In the genomic region with DNA sequence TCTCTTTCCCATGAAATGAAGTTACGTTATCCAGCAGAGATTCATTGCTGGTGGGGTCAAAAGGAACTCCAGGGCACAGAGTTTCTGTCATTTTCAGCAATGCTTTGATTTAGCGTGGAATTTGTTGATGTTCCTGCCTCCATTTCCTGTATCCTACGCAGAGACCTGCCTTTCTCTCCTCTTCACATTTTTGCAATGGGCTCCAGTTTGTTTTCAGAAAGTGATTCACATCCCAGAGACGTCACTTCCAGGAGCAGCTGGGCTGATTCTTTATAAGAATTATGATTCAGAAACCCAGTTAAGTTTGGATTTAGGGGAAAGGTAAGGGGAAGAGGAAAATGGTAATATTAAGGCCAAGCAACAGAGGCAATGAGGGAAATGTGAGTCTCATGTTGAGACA, we compare ENCODE assay signal across 23 cellular contexts. TPM values are rescaled to one million over a fixed set of nuclear protein-coding genes. Genes with fewer than 3 reads are reported as not detected.
DNase-seq lines count a peak whose midpoint lies in the region; FAIRE-seq and TF ChIP-seq lines count a peak whose summit lies in the region.
"Had no signal": no experiment of that assay in that cellular context is flagged by ENCODE, and none has a peak within 500 bp of the region (broad histone marks: within the 10 kb centered on the region; RNA-seq: fewer than 3 reads in every experiment).

No MANE protein-coding gene starts in this region.

- no peaks in the 10 kb centered on the region for H3K9me1 ChIP-seq in endothelial cell of umbilical vein (replicated peaks; ENCODE audit: control insufficient read depth, extremely low read depth, insufficient read depth, low read length)

- 38 to 60% (median 49%) methylated on average over 4 of the region's 4 CpGs for WGBS in ovary, 3 donors

- intact Hi-C loops in endothelial cell of umbilical vein (cut with micrococcal nuclease): loop anchor here (1.0 to 5.0 kb wide), 3 partner anchors 40 to 105 kb away; a partner anchor contains a TSS
- intact Hi-C loops in ovary (cut with DNase I): no loop called here
- intact Hi-C loops in activated T-helper 1 cell treated with anti-CD3 and anti-CD28 coated beads, Interleukin-12 subunit alpha, Interleukin-12 subunit beta, Interleukin-2, Interleukin-4 antibody, amounts not matched to agents 30 ng/mL and 10 ng/mL and 1 ng/mL, durations not matched to agents 14 hours and 24 hours and 36 hours (cut with micrococcal nuclease): no loop called here

- H3K27me3 Mint-ChIP-seq in activated T-helper 1 cell treated with anti-CD3 and anti-CD28 coated beads, Interleukin-12 subunit alpha, Interleukin-12 subunit beta, Interleukin-2, Interleukin-4 antibody, amounts not matched to agents 30 ng/mL and 10 ng/mL and 1 ng/mL, durations not matched to agents 14 hours and 24 hours and 36 hours (ENCODE audit: insufficient read depth): peaks cover 7% of the 10 kb centered on the region
- H3K27me3 Mint-ChIP-seq: CD8-positive, alpha-beta memory T cell had no signal

- H3K9ac ChIP-seq in Loucy (ENCODE audit: low read depth, low read length, poor library complexity, severe bottlenecking): no peak overlapping the region
- H3K9ac ChIP-seq in endothelial cell of umbilical vein (replicated peaks; ENCODE audit: extremely low read depth, insufficient read depth, low read length): peak overlapping the region; percentile 35

- TF ChIP-seq EP300 in ovary (IDR thresholded peaks at IDR 0.05): no peak

- peaks cover 10% of the 10 kb centered on the region for H3K9me3 Mint-ChIP-seq in activated T-helper 1 cell treated with anti-CD3 and anti-CD28 coated beads, Interleukin-12 subunit alpha, Interleukin-12 subunit beta, Interleukin-2, Interleukin-4 antibody, amounts not matched to agents 30 ng/mL and 10 ng/mL and 1 ng/mL, durations not matched to agents 14 hours and 24 hours and 36 hours
- H3K9me3 Mint-ChIP-seq: CD8-positive, alpha-beta memory T cell; neural crest cell had no signal

- no peak overlapping the region for H3K4me3 Mint-ChIP-seq in activated T-helper 1 cell treated with anti-CD3 and anti-CD28 coated beads, Interleukin-12 subunit alpha, Interleukin-12 subunit beta, Interleukin-2, Interleukin-4 antibody, amounts not matched to agents 30 ng/mL and 10 ng/mL and 1 ng/mL, durations not matched to agents 14 hours and 24 hours and 36 hours
- H3K4me3 Mint-ChIP-seq: CD8-positive, alpha-beta memory T cell; neural crest cell had no signal

- no TSS peak for BruUV-seq in endothelial cell of umbilical vein (replicated peaks; lab: Mats Ljungman, UMichigan)

- H3K4me2 ChIP-seq in Loucy (ENCODE audit: low read depth, low read length, poor library complexity, severe bottlenecking): no peak overlapping the region
- peak overlapping the region; percentile 34 for H3K4me2 ChIP-seq in endothelial cell of umbilical vein (ENCODE audit: insufficient read depth, low read length)
- H3K4me2 ChIP-seq: A549 had no signal

- TF ChIP-seq CTCF in Loucy (conservative IDR thresholded peaks at IDR 0.05; ENCODE audit: low read length) (no peak), endothelial cell of umbilical vein (IDR thresholded peaks at IDR 0.05; ENCODE audit: extremely low read depth in 1 of 2, insufficient read depth in 1 of 2, low read depth in 1 of 2, low read length in 2 of 2) (no peak), ovary (IDR thresholded peaks at IDR 0.05) (no peak)

- H3K4me3 ChIP-seq in Loucy (ENCODE audit: low read length, poor library complexity, severe bottlenecking): no peak overlapping the region
- peak overlapping the region in 1 of 3 experiments; percentile 2 for H3K4me3 ChIP-seq in endothelial cell of umbilical vein (replicated peaks in 1 of 3; ENCODE audit: insufficient read depth in 1 of 3, low read depth in 1 of 3, low read length in 3 of 3)
- no peak overlapping the region for H3K4me3 ChIP-seq in ovary
- H3K4me3 ChIP-seq: A549, coronary artery, GM12878, MG63 had no signal

- H3K36me3 ChIP-seq in Loucy (ENCODE audit: insufficient read depth, low read length): no peaks in the 10 kb centered on the region
- no peaks in the 10 kb centered on the region for H3K36me3 ChIP-seq in endothelial cell of umbilical vein (ENCODE audit: control insufficient read depth in 2 of 2, extremely low read depth in 1 of 2, insufficient read depth in 2 of 2, low read length in 2 of 2)
- H3K36me3 ChIP-seq in ovary: no peaks in the 10 kb centered on the region
- H3K36me3 ChIP-seq: MG63 had no signal

- H3K9me2 ChIP-seq in Loucy (replicated peaks; ENCODE audit: low read depth, low read length): no peaks in the 10 kb centered on the region

- H3K4me1 ChIP-seq in Loucy (ENCODE audit: insufficient read depth, low read length, poor library complexity, severe bottlenecking): no peaks in the 10 kb centered on the region
- peaks cover 31% of the 10 kb centered on the region for H3K4me1 ChIP-seq in endothelial cell of umbilical vein (ENCODE audit: control insufficient read depth, extremely low read depth, insufficient read depth, low read length)
- no peaks in the 10 kb centered on the region for H3K4me1 ChIP-seq in ovary (ENCODE audit: insufficient read depth)
- H3K4me1 ChIP-seq: A549 had no signal

- H3K79me2 ChIP-seq in Loucy (ENCODE audit: insufficient read depth, low read length) (no peaks in the 10 kb centered on the region), endothelial cell of umbilical vein (ENCODE audit: control insufficient read depth, insufficient read depth, low read length) (no peaks in the 10 kb centered on the region)

- H3K27ac ChIP-seq in endothelial cell of umbilical vein (ENCODE audit: insufficient read depth, low read depth, low read length) (peak overlapping the region; percentile 81), ovary (no peak overlapping the region)
- H3K27ac ChIP-seq: A549, coronary artery had no signal

- CTCF ChIA-PET in endothelial cell of umbilical vein (lab: Charles Lee): interaction anchor here (1.2 to 1.4 kb wide), 2 partner anchors 88 to 101 kb away, joined by 3 to 5 read pairs; no protein-coding TSS in a partner anchor

- H3K36me3 Mint-ChIP-seq in activated T-helper 1 cell treated with anti-CD3 and anti-CD28 coated beads, Interleukin-12 subunit alpha, Interleukin-12 subunit beta, Interleukin-2, Interleukin-4 antibody, amounts not matched to agents 30 ng/mL and 10 ng/mL and 1 ng/mL, durations not matched to agents 14 hours and 24 hours and 36 hours (ENCODE audit: low read depth): no peaks in the 10 kb centered on the region

- no peaks in the 10 kb centered on the region for H3F3A ChIP-seq in Loucy (ENCODE audit: low read depth)

- H3K27ac Mint-ChIP-seq in activated T-helper 1 cell treated with anti-CD3 and anti-CD28 coated beads, Interleukin-12 subunit alpha, Interleukin-12 subunit beta, Interleukin-2, Interleukin-4 antibody, amounts not matched to agents 30 ng/mL and 10 ng/mL and 1 ng/mL, durations not matched to agents 14 hours and 24 hours and 36 hours: no peak overlapping the region

- POLR2A ChIA-PET in endothelial cell of umbilical vein (lab: Charles Lee): no interaction called here

- H3K27me3 ChIP-seq in Loucy (ENCODE audit: insufficient read depth, low read length, poor library complexity, severe bottlenecking) (no peaks in the 10 kb centered on the region), endothelial cell of umbilical vein (ENCODE audit: control insufficient read depth in 2 of 2, insufficient read depth in 2 of 2, low read length in 2 of 2) (no peaks in the 10 kb centered on the region), ovary (no peaks in the 10 kb centered on the region)
- H3K27me3 ChIP-seq: MG63 had no signal

- peak; percentile 70 for FAIRE-seq in endothelial cell of umbilical vein (lab: Jason Lieb, UNC)
- FAIRE-seq: A549, GM12878 had no signal

- TF ChIP-seq POLR2A in endothelial cell of umbilical vein (IDR thresholded peaks at IDR 0.05; ENCODE audit: low read depth, low read length): no peak
- TF ChIP-seq POLR2A in ovary (IDR thresholded peaks at IDR 0.05): no peak

- H3K9me3 ChIP-seq in Loucy (ENCODE audit: insufficient read depth, low read depth, low read length) (no peaks in the 10 kb centered on the region), endothelial cell of umbilical vein (replicated peaks; ENCODE audit: control insufficient read depth, insufficient read depth, low read length) (no peaks in the 10 kb centered on the region), ovary (no peaks in the 10 kb centered on the region)
- H3K9me3 ChIP-seq: MG63 had no signal

- DNase-seq in AG08395 (ENCODE audit: low spot score) (peak; percentile 10), endothelial cell of umbilical vein (ENCODE audit: low read depth, low spot score) (peak; percentile 82), lung microvascular endothelial cell (ENCODE audit: low read depth in 2 of 2) (peak; percentile 91 to 93), ovary (no peak)
- DNase-seq in stimulated activated CD4-positive, alpha-beta T cell treated with anti-CD3 and anti-CD28 coated beads, Interleukin-4, amount 100 ng/mL, for 24 hours: no peak
- no peak for DNase-seq in activated T-helper 1 cell treated with anti-CD3 and anti-CD28 coated beads, Interleukin-12 subunit alpha, Interleukin-12 subunit beta, Interleukin-2, Interleukin-4 antibody, amounts not matched to agents 30 ng/mL and 10 ng/mL and 1 ng/mL, durations not matched to agents 14 hours and 24 hours and 36 hours (ENCODE audit: low spot score)
- DNase-seq in activated naive CD4-positive, alpha-beta T cell treated with anti-CD3 and anti-CD28 coated beads, Interleukin-2, amount 50 U/mL, for 16 hours: no peak
- DNase-seq: activated effector memory CD4-positive, alpha-beta T cell treated with anti-CD3 and anti-CD28 coated beads, Interleukin-2, amount 50 U/mL, for 16 hours; anterior cingulate cortex; CD8-positive, alpha-beta memory T cell; hypothalamus; kidney glomerular epithelial cell; MG63; NCI-H187 treated with DMSO at 0.1 percent for 48 hours; NCI-H524 had no signal

- no peaks in the 10 kb centered on the region for H4K20me1 ChIP-seq in Loucy (ENCODE audit: insufficient read depth, low read length, poor library complexity, severe bottlenecking)
- H4K20me1 ChIP-seq in endothelial cell of umbilical vein (replicated peaks; ENCODE audit: control insufficient read depth, extremely low read depth, insufficient read depth, low read length): no peaks in the 10 kb centered on the region

- H2AFZ ChIP-seq in Loucy (ENCODE audit: low read length) (peak overlapping the region; percentile 26; the same call in 1 of the 2 replicates), endothelial cell of umbilical vein (ENCODE audit: low read depth, low read length) (peak overlapping the region; percentile 94)

- H3K4me1 Mint-ChIP-seq in activated T-helper 1 cell treated with anti-CD3 and anti-CD28 coated beads, Interleukin-12 subunit alpha, Interleukin-12 subunit beta, Interleukin-2, Interleukin-4 antibody, amounts not matched to agents 30 ng/mL and 10 ng/mL and 1 ng/mL, durations not matched to agents 14 hours and 24 hours and 36 hours (ENCODE audit: low read depth): no peaks in the 10 kb centered on the region
- H3K4me1 Mint-ChIP-seq: CD8-positive, alpha-beta memory T cell; neural crest cell had no signal

- dilution Hi-C loops in endothelial cell of umbilical vein (cut with MboI; ENCODE audit: extremely low pct_ligation_motif_present, low sequenced_read_pairs): no loop called here

RNA-seq across cellular contexts. Expression of a gene that starts 11.6 kb away (rescaled TPM):
- total RNA-seq in endothelial cell of umbilical vein (1.2 and 1.8 TPM in 2 replicates), lung microvascular endothelial cell (not detected in 2 replicates), ovary (under 1 TPM in 5 of 7 donors, not detected in 2; 0.20 to 0.75 (median 0.53) TPM)
- polyA plus RNA-seq in endothelial cell of umbilical vein (0.12 TPM in 1 of 2 replicates, not detected in the other), ovary (under 1 TPM in 1 of 2 donors, not detected in 1; 0.06 TPM)
- polyA plus RNA-seq in endothelial cell of umbilical vein (2011; cell fraction: cytosol; rRNA removed): 0.11 and 0.18 TPM in 2 replicates
- not detected in 2 replicates for polyA plus RNA-seq in endothelial cell of umbilical vein (2011; cell fraction: nucleus; rRNA removed)
- 0.55 and 0.91 TPM in 2 replicates for polyA plus RNA-seq in endothelial cell of umbilical vein (2012)
- 0.30 TPM in 1 of 2 replicates, not detected in the other for polyA minus RNA-seq in endothelial cell of umbilical vein
- not detected for polyA minus RNA-seq in endothelial cell of umbilical vein (2011; cell fraction: cytosol; rRNA and poly(A)+ RNA removed)
- polyA minus RNA-seq in endothelial cell of umbilical vein (2011; cell fraction: nucleus; rRNA and poly(A)+ RNA removed): not detected in 2 replicates
- total RNA-seq in activated T-helper 1 cell treated with anti-CD3 and anti-CD28 coated beads, Interleukin-12 subunit alpha, Interleukin-12 subunit beta, Interleukin-2, Interleukin-4 antibody, amounts not matched to agents 30 ng/mL and 10 ng/mL and 1 ng/mL, durations not matched to agents 14 hours and 24 hours and 36 hours: 0.26 and 0.29 TPM in 2 replicates
- total RNA-seq: epithelial cell of proximal tubule, G401, urinary bladder had no signal
- polyA plus RNA-seq: A549; CD8-positive, alpha-beta memory T cell had no signal

RNA-seq across cellular contexts. Expression of a gene that starts 43.9 kb away (rescaled TPM):
- total RNA-seq in endothelial cell of umbilical vein (not detected in 2 replicates), lung microvascular endothelial cell (not detected in 2 replicates), ovary (not detected)
- polyA plus RNA-seq in endothelial cell of umbilical vein (not detected in 2 replicates), ovary (not detected)
- not detected in 2 replicates for polyA plus RNA-seq in endothelial cell of umbilical vein (2011; cell fraction: cytosol; rRNA removed)
- not detected in 2 replicates for polyA plus RNA-seq in endothelial cell of umbilical vein (2011; cell fraction: nucleus; rRNA removed)
- not detected in 2 replicates for polyA plus RNA-seq in endothelial cell of umbilical vein (2012)
- not detected in 2 replicates for polyA minus RNA-seq in endothelial cell of umbilical vein
- polyA minus RNA-seq in endothelial cell of umbilical vein (2011; cell fraction: cytosol; rRNA and poly(A)+ RNA removed): not detected
- not detected in 2 replicates for polyA minus RNA-seq in endothelial cell of umbilical vein (2011; cell fraction: nucleus; rRNA and poly(A)+ RNA removed)
- not detected in 2 replicates for total RNA-seq in activated T-helper 1 cell treated with anti-CD3 and anti-CD28 coated beads, Interleukin-12 subunit alpha, Interleukin-12 subunit beta, Interleukin-2, Interleukin-4 antibody, amounts not matched to agents 30 ng/mL and 10 ng/mL and 1 ng/mL, durations not matched to agents 14 hours and 24 hours and 36 hours
- total RNA-seq: CD8-positive, alpha-beta memory T cell; epithelial cell of proximal tubule; G401; GM12878; neural crest cell; urinary bladder had no signal
- polyA plus RNA-seq: A549; CD8-positive, alpha-beta memory T cell; GM12878; urinary bladder had no signal

RNA-seq across cellular contexts. Expression of a gene that starts 47.7 kb away (rescaled TPM):
- total RNA-seq in endothelial cell of umbilical vein (189 and 271 TPM in 2 replicates), lung microvascular endothelial cell (193 and 227 TPM in 2 replicates), ovary (1 to 10 TPM; 3.4 to 9.2 (median 7.1) TPM)
- polyA plus RNA-seq in endothelial cell of umbilical vein (232 and 245 TPM in 2 replicates), ovary (10 to 100 TPM in 1 of 2 donors, 1 to 10 TPM in 1; 8.5 to 23.0 TPM)
- 243 and 281 TPM in 2 replicates for polyA plus RNA-seq in endothelial cell of umbilical vein (2011; cell fraction: cytosol; rRNA removed)
- polyA plus RNA-seq in endothelial cell of umbilical vein (2011; cell fraction: nucleus; rRNA removed): 247 and 283 TPM in 2 replicates
- polyA plus RNA-seq in endothelial cell of umbilical vein (2012): 185 and 262 TPM in 2 replicates
- 189 and 212 TPM in 2 replicates for polyA minus RNA-seq in endothelial cell of umbilical vein
- polyA minus RNA-seq in endothelial cell of umbilical vein (2011; cell fraction: cytosol; rRNA and poly(A)+ RNA removed): 97.0 TPM
- polyA minus RNA-seq in endothelial cell of umbilical vein (2011; cell fraction: nucleus; rRNA and poly(A)+ RNA removed): 95.2 and 95.7 TPM in 2 replicates
- 149 TPM in 2 replicates for total RNA-seq in activated T-helper 1 cell treated with anti-CD3 and anti-CD28 coated beads, Interleukin-12 subunit alpha, Interleukin-12 subunit beta, Interleukin-2, Interleukin-4 antibody, amounts not matched to agents 30 ng/mL and 10 ng/mL and 1 ng/mL, durations not matched to agents 14 hours and 24 hours and 36 hours

RNA-seq across cellular contexts. Expression of a gene that starts 55.7 kb away (rescaled TPM):
- total RNA-seq in endothelial cell of umbilical vein: 28.6 and 33.6 TPM in 2 replicates
- 52.5 and 58.6 TPM in 2 replicates for polyA plus RNA-seq in endothelial cell of umbilical vein
- polyA plus RNA-seq in endothelial cell of umbilical vein (2011; cell fraction: cytosol; rRNA removed): 33.8 and 34.5 TPM in 2 replicates
- polyA plus RNA-seq in endothelial cell of umbilical vein (2011; cell fraction: nucleus; rRNA removed): 98.7 and 120 TPM in 2 replicates
- polyA plus RNA-seq in endothelial cell of umbilical vein (2012): 19.1 and 21.5 TPM in 2 replicates
- polyA minus RNA-seq in endothelial cell of umbilical vein: 65.1 and 69.4 TPM in 2 replicates
- polyA minus RNA-seq in endothelial cell of umbilical vein (2011; cell fraction: cytosol; rRNA and poly(A)+ RNA removed): 21.2 TPM
- 26.2 and 28.5 TPM in 2 replicates for polyA minus RNA-seq in endothelial cell of umbilical vein (2011; cell fraction: nucleus; rRNA and poly(A)+ RNA removed)
- 18.7 and 23.4 TPM in 2 replicates for total RNA-seq in lung microvascular endothelial cell
- 10 to 100 TPM; 11.8 to 32.0 (median 24.2) TPM for total RNA-seq in ovary
- 10 to 100 TPM; 29.7 to 32.9 TPM for polyA plus RNA-seq in ovary
- total RNA-seq in activated T-helper 1 cell treated with anti-CD3 and anti-CD28 coated beads, Interleukin-12 subunit alpha, Interleukin-12 subunit beta, Interleukin-2, Interleukin-4 antibody, amounts not matched to agents 30 ng/mL and 10 ng/mL and 1 ng/mL, durations not matched to agents 14 hours and 24 hours and 36 hours: 36.6 and 37.0 TPM in 2 replicates

Comparison
In these comparisons a context has a peak if more than half of its experiments do, and no peak if none do; other contexts are left out.
1. DNase-seq: peak in AG08395 (single experiment), endothelial cell of umbilical vein (single experiment) and lung microvascular endothelial cell (2 of 2); none in stimulated activated CD4-positive, alpha-beta T cell treated with anti-CD3 and anti-CD28 coated beads, Interleukin-4, amount 100 ng/mL, for 24 hours (single experiment), ovary (0 of 5), activated T-helper 1 cell treated with anti-CD3 and anti-CD28 coated beads, Interleukin-12 subunit alpha, Interleukin-12 subunit beta, Interleukin-2, Interleukin-4 antibody, amounts not matched to agents 30 ng/mL and 10 ng/mL and 1 ng/mL, durations not matched to agents 14 hours and 24 hours and 36 hours (single experiment) and activated naive CD4-positive, alpha-beta T cell treated with anti-CD3 and anti-CD28 coated beads, Interleukin-2, amount 50 U/mL, for 16 hours (single experiment).
2. RNA of a gene that starts 47.7 kb away (total RNA-seq): 189 to 271 TPM in endothelial cell of umbilical vein, 193 to 227 TPM in lung microvascular endothelial cell and 149 TPM in activated T-helper 1 cell treated with anti-CD3 and anti-CD28 coated beads, Interleukin-12 subunit alpha, Interleukin-12 subunit beta, Interleukin-2, Interleukin-4 antibody, amounts not matched to agents 30 ng/mL and 10 ng/mL and 1 ng/mL, durations not matched to agents 14 hours and 24 hours and 36 hours; 3.4 to 9.2 TPM in ovary; every median in the first group is over 10 times any median in the second.